Comparison of ENCODE assay signal across 8 cellular contexts in the genomic region with DNA sequence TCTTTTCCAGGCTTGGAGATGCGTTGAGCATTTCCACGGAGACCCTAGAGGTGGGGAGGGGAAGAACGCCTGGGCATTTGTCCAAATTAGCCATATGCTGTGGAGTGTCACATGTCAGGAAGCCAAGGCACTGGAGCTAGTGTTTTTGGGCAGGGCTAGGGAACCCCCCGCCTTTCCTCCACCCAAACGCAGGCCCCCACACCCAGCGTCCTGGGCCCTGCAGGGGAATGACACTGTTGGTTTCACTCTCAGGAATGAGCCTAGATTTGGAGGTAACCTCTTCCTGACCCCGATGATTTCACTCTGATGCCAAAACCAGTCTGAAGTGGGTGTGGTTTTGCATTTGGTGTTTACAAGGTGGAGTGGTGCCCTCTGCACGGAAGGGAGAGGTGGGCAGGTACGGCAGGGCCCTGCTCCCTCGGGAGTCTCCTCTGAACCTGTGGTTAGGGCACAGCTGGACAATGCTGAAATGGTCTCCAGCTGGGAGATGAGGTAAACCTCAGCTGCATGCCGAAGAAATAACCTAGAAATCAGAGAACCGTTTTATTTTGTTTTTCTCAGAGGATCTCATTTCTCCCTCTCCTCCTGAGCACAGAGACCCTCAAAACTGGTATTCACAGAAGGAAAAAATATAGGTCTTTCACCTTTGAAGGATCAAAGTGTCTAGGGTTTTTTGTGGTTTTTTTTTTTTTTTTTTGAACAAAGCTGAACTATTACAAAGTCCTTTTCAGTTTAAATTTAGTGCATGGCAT. TPM values are rescaled to one million over a fixed set of nuclear protein-coding genes. Genes with fewer than 3 reads are reported as not detected.
DNase-seq lines count a peak whose midpoint lies in the region; ATAC-seq and TF ChIP-seq lines count a peak whose summit lies in the region.

No MANE protein-coding gene starts in this region.

- no peak for DNase-seq in activated CD4-positive, CD25-positive, alpha-beta regulatory T cell treated with anti-CD3 and anti-CD28 coated beads, Interleukin-2, amount 50 U/mL, for 72 hours
- DNase-seq in NCI-H69 (lab: John Stamatoyannopoulos, UW), result peak; percentile 92
- peak; percentile 50 for DNase-seq in mammary epithelial cell
- no peak for DNase-seq in neuronal stem cell (ENCODE audit: low spot score)
- DNase-seq in putamen (ENCODE audit: low spot score), result no peak

- dilution Hi-C loops in mammary epithelial cell (cut with HindIII; ENCODE audit: low sequenced_read_pairs), result loop anchor here (10.0 kb wide), 1 partner anchor 420 kb away; no protein-coding TSS in a partner anchor

- no peak overlapping the region for H2BK12ac ChIP-seq in neuronal stem cell (ENCODE audit: low read length)

- BruUV-seq in mammary epithelial cell (replicated peaks; lab: Mats Ljungman, UMichigan), result no TSS peak

- H3K9ac ChIP-seq in mammary epithelial cell (ENCODE audit: insufficient read depth, low read length), result no peak overlapping the region
- peak overlapping the region; percentile 50 for H3K9ac ChIP-seq in neuronal stem cell (ENCODE audit: low read depth, low read length, poor library complexity)

- no peak overlapping the region for H2BK5ac ChIP-seq in neuronal stem cell (ENCODE audit: low read length)

- no peak overlapping the region for H4K91ac ChIP-seq in neuronal stem cell (ENCODE audit: low read depth, low read length, poor library complexity)

- H3K14ac ChIP-seq in neuronal stem cell (ENCODE audit: low read length), result no peak overlapping the region

- H3K79me2 ChIP-seq in mammary epithelial cell (ENCODE audit: insufficient read depth, low read length), result peaks cover 24% of the 10 kb centered on the region

- H3K9me3 ChIP-seq in mammary epithelial cell (replicated peaks; ENCODE audit: insufficient read depth, low read length) (no peaks in the 10 kb centered on the region), neuronal stem cell (replicated peaks in 1 of 2; ENCODE audit: control insufficient read depth in 2 of 2, insufficient read depth in 1 of 2, low read depth in 1 of 2, low read length in 2 of 2) (no peaks in the 10 kb centered on the region)

- H3K4me2 ChIP-seq in mammary epithelial cell (ENCODE audit: insufficient read depth, low read depth, low read length), result no peak overlapping the region
- no peak overlapping the region for H3K4me2 ChIP-seq in neuronal stem cell (ENCODE audit: insufficient read depth, low read length, poor library complexity, severe bottlenecking)

- H3K4ac ChIP-seq in neuronal stem cell (ENCODE audit: low read length), result no peak overlapping the region

- intact Hi-C loops in mammary epithelial cell (cut with micrococcal nuclease), result loop anchor here (5.0 kb wide), 1 partner anchor 478 kb away; no protein-coding TSS in a partner anchor

- in situ Hi-C loops in mammary epithelial cell (cut with MboI; ENCODE audit: low sequenced_read_pairs in 2 of 2), result loop anchor here in 1 of 2 donors (10.0 kb wide), 1 partner anchor 440 kb away; no protein-coding TSS in a partner anchor

- H3K4me1 ChIP-seq in mammary epithelial cell (ENCODE audit: insufficient read depth, low read length) (peaks cover 7% of the 10 kb centered on the region), neuronal stem cell (ENCODE audit: control insufficient read depth in 2 of 2, insufficient read depth in 1 of 2, low read depth in 1 of 2, low read length in 2 of 2) (no peaks in the 10 kb centered on the region)

- H4K20me1 ChIP-seq in mammary epithelial cell (ENCODE audit: insufficient read depth, low read length), result no peaks in the 10 kb centered on the region

- CTCF ChIA-PET in mammary epithelial cell (lab: Charles Lee; ENCODE audit: low non-redundant PET), result no interaction called here

- H2BK120ac ChIP-seq in neuronal stem cell (ENCODE audit: low read depth, low read length), result no peak overlapping the region

- H3K18ac ChIP-seq in neuronal stem cell (ENCODE audit: low read length), result no peak overlapping the region

- no peak overlapping the region for H2AK5ac ChIP-seq in neuronal stem cell (ENCODE audit: low read depth, low read length)

- no peak overlapping the region for H3K23ac ChIP-seq in neuronal stem cell (ENCODE audit: low read depth, low read length, poor library complexity)

- 84% methylated on average over 11 of the region's 12 CpGs for WGBS in mammary epithelial cell (ENCODE audit: low coverage, missing lambda C conversion rate)
- WGBS in neuronal stem cell (ENCODE audit: extremely low coverage in 2 of 2, insufficient read length in 2 of 2, insufficient replicate concordance in 1 of 2), 2 donors, result no CpG with 5 or more reads among the region's 12 CpGs

- no peaks in the 10 kb centered on the region for H3K79me1 ChIP-seq in neuronal stem cell (ENCODE audit: low read depth, low read length)

- no peak overlapping the region for H2AFZ ChIP-seq in mammary epithelial cell (ENCODE audit: low read depth, low read length)
- H2AFZ ChIP-seq in neuronal stem cell (ENCODE audit: low read length), result no peak overlapping the region

- no peak overlapping the region for H4K8ac ChIP-seq in neuronal stem cell (ENCODE audit: low read depth, low read length)

- peaks cover 27% of the 10 kb centered on the region for H3K36me3 ChIP-seq in mammary epithelial cell (ENCODE audit: insufficient read depth, low read length)
- peaks cover 11 to 74% of the 10 kb centered on the region in 2 donors for H3K36me3 ChIP-seq in neuronal stem cell (replicated peaks in 1 of 2; ENCODE audit: control insufficient read depth in 2 of 2, insufficient read depth in 2 of 2, low read length in 2 of 2)

- H3K4me3 ChIP-seq in mammary epithelial cell (replicated peaks in 1 of 3; ENCODE audit: insufficient read depth in 1 of 3, low read depth in 2 of 3, low read length in 3 of 3), result no peak overlapping the region
- H3K4me3 ChIP-seq in neuronal stem cell (ENCODE audit: low read length in 2 of 2), result no peak overlapping the region

- peak; percentile 87 to 88 for ATAC-seq in activated CD4-positive, CD25-positive, alpha-beta regulatory T cell treated with anti-CD3 and anti-CD28 coated beads, Interleukin-2, amount 50 U/mL, for 24 hours
- ATAC-seq in HG02840 (IDR thresholded peaks at IDR 0.05; ENCODE audit: low FRiP score, unreplicated experiment) (peak; percentile 57), GM18873 (IDR thresholded peaks at IDR 0.05; ENCODE audit: low FRiP score, unreplicated experiment) (no peak)

- H3K27ac ChIP-seq in mammary epithelial cell (ENCODE audit: insufficient read depth, low read depth, low read length) (no peak overlapping the region), neuronal stem cell (replicated peaks; ENCODE audit: low read length) (no peak overlapping the region)

- no peak overlapping the region for H2BK15ac ChIP-seq in neuronal stem cell (ENCODE audit: low read length)

- TF ChIP-seq CTCF in mammary epithelial cell (conservative IDR thresholded peaks at IDR 0.05 in 1 of 2, IDR thresholded peaks at IDR 0.05 in 1 of 2; ENCODE audit: extremely low read depth in 1 of 2, insufficient read depth in 1 of 2, low read depth in 1 of 2, low read length in 2 of 2), result no peak

- H3K27me3 ChIP-seq in mammary epithelial cell (ENCODE audit: insufficient read depth, low read length) (no peaks in the 10 kb centered on the region), neuronal stem cell (ENCODE audit: control insufficient read depth in 3 of 3, insufficient read depth in 3 of 3, low read depth in 1 of 3, low read length in 3 of 3) (no peaks in the 10 kb centered on the region)

RNA-seq across cellular contexts. Expression of gene MTHFD1L, which starts 29.6 kb away (rescaled TPM):
- total RNA-seq in mammary epithelial cell, result 10 to 100 TPM; 56.7 to 77.7 TPM
- 34.1 TPM for polyA plus RNA-seq in mammary epithelial cell
- polyA minus RNA-seq in mammary epithelial cell, result 39.2 TPM
- 18.4 TPM for polyA plus RNA-seq in neuronal stem cell (2013, experiment 1 of 2)
- polyA plus RNA-seq in neuronal stem cell (2013, experiment 2 of 2), result 17.5 TPM

Comparison
In these comparisons a context has a peak if more than half of its experiments do, and no peak if none do; other contexts are left out.
1. DNase-seq: peak in NCI-H69 (single experiment) and mammary epithelial cell (single experiment); none in activated CD4-positive, CD25-positive, alpha-beta regulatory T cell treated with anti-CD3 and anti-CD28 coated beads, Interleukin-2, amount 50 U/mL, for 72 hours (single experiment), neuronal stem cell (single experiment) and putamen (single experiment).